ENCODE assay signal across 22 cellular contexts in the genomic region with DNA sequence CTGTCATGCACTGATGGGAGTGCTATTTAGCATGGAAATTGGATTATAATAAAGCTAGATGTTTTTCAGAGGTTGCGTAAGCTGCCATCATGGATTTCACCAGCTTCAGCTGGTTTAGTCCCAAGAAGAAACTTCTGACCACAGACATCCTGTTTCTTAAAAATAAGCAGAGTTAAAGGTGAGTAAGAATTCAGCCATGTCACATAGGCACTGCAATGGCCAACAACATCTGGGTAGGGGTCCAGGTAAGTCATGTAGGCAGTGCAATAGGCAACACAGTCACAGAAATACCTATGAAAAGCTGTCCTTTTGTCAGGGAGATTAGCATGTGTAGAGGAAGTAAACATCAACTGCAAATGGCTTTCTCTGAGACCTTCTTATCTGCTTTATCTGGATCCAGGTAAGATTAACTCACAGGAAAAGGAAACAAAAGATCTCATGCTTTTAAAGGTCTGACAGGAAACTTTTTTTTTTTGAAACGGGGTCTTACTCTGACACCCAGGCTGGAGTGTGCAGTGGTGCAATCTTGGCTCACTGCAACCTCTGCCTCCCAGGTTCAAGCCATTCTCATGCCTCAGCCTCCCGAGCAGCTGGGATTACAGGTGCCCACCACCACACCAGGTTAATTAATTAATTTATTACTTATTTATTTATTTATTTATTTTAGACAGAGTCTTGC. TPM values are rescaled to one million over a fixed set of nuclear protein-coding genes. Genes with fewer than 3 reads are reported as not detected.
"Had no signal": no experiment of that assay in that cellular context is flagged by ENCODE, and none has a peak within 500 bp of the region (broad histone marks: within the 10 kb centered on the region; RNA-seq: fewer than 3 reads in every experiment).

No MANE protein-coding gene starts in this region.

RNA-seq across cellular contexts. Expression of gene PPIAL4A, which starts 48.0 kb away (rescaled TPM):
- total RNA-seq: adrenal gland, aorta, body of pancreas, cerebellum, fibroblast of lung, fibroblast of villous mesenchyme, gastroesophageal sphincter, hepatocyte, left cardiac atrium, left ventricle myocardium superior, lung microvascular endothelial cell, mesenteric fat pad, mucosa of gallbladder, pancreas, prostate gland, sciatic nerve, SK-MEL-5, suprapubic skin, tibial nerve, urinary bladder had no signal
- polyA plus RNA-seq: adrenal gland, aorta, fibroblast of lung, hepatocyte, keratinocyte, neural cell, pancreas, urinary bladder had no signal
